29 cellular contexts compared by ENCODE assay signal in the genomic region with DNA sequence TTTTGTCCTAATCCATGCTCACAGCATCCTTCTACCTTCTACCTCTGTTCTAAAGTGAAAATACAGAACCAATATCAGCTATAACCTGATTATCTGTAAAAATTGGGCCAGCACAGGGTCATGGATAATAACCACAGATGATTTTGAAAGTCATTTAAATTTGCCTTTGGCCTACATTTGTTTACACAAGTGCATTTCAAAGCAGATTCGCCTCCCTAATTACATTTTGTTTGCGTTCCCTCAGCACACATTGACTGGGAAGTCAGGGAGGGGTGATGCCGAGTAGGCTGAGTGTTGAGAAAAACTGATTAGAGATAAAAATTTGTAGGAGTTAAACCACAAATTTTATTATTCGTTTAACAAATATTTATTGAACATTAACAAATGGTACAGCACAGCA. TPM values are rescaled to one million over a fixed set of nuclear protein-coding genes. Genes with fewer than 3 reads are reported as not detected.
A peak's percentile ranks its signal among the peaks of the same experiment; 100 is the strongest.
DNase-seq lines count a peak whose midpoint lies in the region; ATAC-seq, FAIRE-seq and TF ChIP-seq lines count a peak whose summit lies in the region.
"Had no signal": no experiment of that assay in that cellular context is flagged by ENCODE, and none has a peak within 500 bp of the region (broad histone marks: within the 10 kb centered on the region; RNA-seq: fewer than 3 reads in every experiment).

No MANE protein-coding gene starts in this region.

- peaks cover 15% of the 10 kb centered on the region for H3K4me1 ChIP-seq in HEK293 (ENCODE audit: control insufficient read depth, insufficient read depth, low read length)
- H3K4me1 ChIP-seq: BLaER1 had no signal

- no peak for TF ChIP-seq POLR2A in GM12892 (IDR thresholded peaks at IDR 0.05; ENCODE audit: low read depth, low read length)

- no peak overlapping the region for H3K4me3 ChIP-seq in HEK293 (ENCODE audit: low read depth, low read length)
- H3K4me3 ChIP-seq in brain microvascular endothelial cell (ENCODE audit: low read depth, low read length) = no peak overlapping the region
- H3K4me3 ChIP-seq: BLaER1, skin epidermis, thyroid gland had no signal

- CTCF ChIA-PET in HEK293 (lab: Yijun Ruan, JAX) = interaction anchor here (0.5 to 0.7 kb wide), 2 partner anchors 107 to 1195 kb away, joined by 3 read pairs; no protein-coding TSS in a partner anchor

- H3K27me3 ChIP-seq in brain microvascular endothelial cell (replicated peaks) = no peaks in the 10 kb centered on the region
- H3K27me3 ChIP-seq: BLaER1, thyroid gland had no signal

- H3K9me3 Mint-ChIP-seq in HFFc6 = no peaks in the 10 kb centered on the region
- H3K9me3 Mint-ChIP-seq: activated naive CD4-positive, alpha-beta T cell treated with anti-CD3 and anti-CD28 coated beads, Interleukin-2, amount 50 U/mL, for 24 hours had no signal

- peak; percentile 5 for DNase-seq in NCI-H1694 (lab: John Stamatoyannopoulos, UW)
- peak; percentile 87 for DNase-seq in NCI-H748 (lab: John Stamatoyannopoulos, UW; ENCODE audit: unreplicated experiment)
- no peak for DNase-seq in brain microvascular endothelial cell
- DNase-seq in GM12892 (ENCODE audit: insufficient read length) = no peak
- DNase-seq in HFFc6 = no peak
- DNase-seq: activated CD4-positive, CD25-positive, alpha-beta regulatory T cell treated with anti-CD3 and anti-CD28 coated beads, Interleukin-2, amount 50 U/mL, for 72 hours; aorta; central memory CD4-positive, alpha-beta T cell; erythroblast; GDM1; hypothalamus; islet precursor cell; NK-92 treated with Interleukin-12 subunit alpha and Interleukin-12 subunit beta, amount 100 ng/mL, for 24 hours; stimulated activated CD4-positive, alpha-beta T cell treated with anti-CD3 and anti-CD28 coated beads, Interleukin-2, amount 100 ng/mL, for 24 hours; stimulated activated naive CD4-positive, alpha-beta T cell; T-helper 9 cell; thyroid gland had no signal

- FAIRE-seq in GM12892 (lab: Jason Lieb, UNC) = no peak
- FAIRE-seq: frontal cortex, RCC 7860 had no signal

- TF ChIP-seq CTCF in 22Rv1 (IDR thresholded peaks at IDR 0.05) = no peak
- no peak for TF ChIP-seq CTCF in HEK293 (tag by site-specific recombination; IDR thresholded peaks at IDR 0.05)
- TF ChIP-seq CTCF in brain microvascular endothelial cell (IDR thresholded peaks at IDR 0.05; ENCODE audit: low read depth, low read length, missing control alignments) = no peak
- no peak for TF ChIP-seq CTCF in HFFc6 (IDR thresholded peaks at IDR 0.05)

- no peaks in the 10 kb centered on the region for H3K4me1 Mint-ChIP-seq in HFFc6 (ENCODE audit: low read depth)
- H3K4me1 Mint-ChIP-seq: activated naive CD4-positive, alpha-beta T cell treated with anti-CD3 and anti-CD28 coated beads, Interleukin-2, amount 50 U/mL, for 24 hours had no signal

- H3K27ac Mint-ChIP-seq in HFFc6 = no peak overlapping the region
- H3K27ac Mint-ChIP-seq: activated naive CD4-positive, alpha-beta T cell treated with anti-CD3 and anti-CD28 coated beads, Interleukin-2, amount 50 U/mL, for 24 hours had no signal

- in situ Hi-C loops in brain microvascular endothelial cell (cut with HindIII; ENCODE audit: low pct_ligation_motif_present, low sequenced_read_pairs) = no loop called here

- peak overlapping the region; percentile 3; the same call in 1 of the 2 replicates for H3K27ac ChIP-seq in 22Rv1
- H3K27ac ChIP-seq in HEK293 (ENCODE audit: extremely low read depth, low read depth, low read length) = no peak overlapping the region; the same call in 1 of the 2 replicates
- H3K27ac ChIP-seq in brain microvascular endothelial cell = no peak overlapping the region
- H3K27ac ChIP-seq: BLaER1, neutrophil, skin epidermis, thyroid gland had no signal

- POLR2A ChIA-PET in HEK293 (lab: Yijun Ruan, JAX) = no interaction called here

- peaks cover 15% of the 10 kb centered on the region for H3K27me3 Mint-ChIP-seq in HFFc6 (ENCODE audit: insufficient read depth)

- H3K9me3 ChIP-seq in HEK293 (ENCODE audit: control insufficient read depth, insufficient read depth, low read depth, low read length) = no peaks in the 10 kb centered on the region
- H3K9me3 ChIP-seq: BLaER1, neutrophil, thyroid gland had no signal

- H3K36me3 Mint-ChIP-seq in HFFc6 (ENCODE audit: low read depth) = no peaks in the 10 kb centered on the region
- H3K36me3 Mint-ChIP-seq: activated naive CD4-positive, alpha-beta T cell treated with anti-CD3 and anti-CD28 coated beads, Interleukin-2, amount 50 U/mL, for 24 hours had no signal

- no peak for ATAC-seq in GM18858 (IDR thresholded peaks at IDR 0.05; ENCODE audit: unreplicated experiment)

- H3K36me3 ChIP-seq in HEK293 (ENCODE audit: control insufficient read depth in 2 of 2, insufficient read depth in 1 of 2, low read length in 2 of 2) = no peaks in the 10 kb centered on the region
- no peaks in the 10 kb centered on the region for H3K36me3 ChIP-seq in brain microvascular endothelial cell (replicated peaks)
- H3K36me3 ChIP-seq: BLaER1, neutrophil, thyroid gland had no signal

- no peak overlapping the region for H3K4me3 Mint-ChIP-seq in HFFc6
- H3K4me3 Mint-ChIP-seq: activated naive CD4-positive, alpha-beta T cell treated with anti-CD3 and anti-CD28 coated beads, Interleukin-2, amount 50 U/mL, for 24 hours had no signal

TF ChIP-seq in HEK293, 187 proteins besides CTCF, POLR2A, EP300 and RAD21:
- no peak for TF ChIP-seq ZNF37A (tag by site-specific recombination; IDR thresholded peaks at IDR 0.05)
- no peak for TF ChIP-seq ZEB2 (tag by site-specific recombination; IDR thresholded peaks at IDR 0.05)
- no peak for TF ChIP-seq ZNF626 (tag by site-specific recombination; IDR thresholded peaks at IDR 0.05)
- TF ChIP-seq ZNF132 (tag by site-specific recombination; IDR thresholded peaks at IDR 0.05; ENCODE audit: borderline replicate concordance) = no peak
- TF ChIP-seq TCF7L2 (IDR thresholded peaks at IDR 0.05; ENCODE audit: borderline replicate concordance, low read depth, low read length) = 0 out of 2 replicates have a peak, but pooled peaks have one; percentile 49
- no peak for TF ChIP-seq ZNF561 (tag by site-specific recombination; IDR thresholded peaks at IDR 0.05; ENCODE audit: borderline replicate concordance)
- TF ChIP-seq, protein P1, sequence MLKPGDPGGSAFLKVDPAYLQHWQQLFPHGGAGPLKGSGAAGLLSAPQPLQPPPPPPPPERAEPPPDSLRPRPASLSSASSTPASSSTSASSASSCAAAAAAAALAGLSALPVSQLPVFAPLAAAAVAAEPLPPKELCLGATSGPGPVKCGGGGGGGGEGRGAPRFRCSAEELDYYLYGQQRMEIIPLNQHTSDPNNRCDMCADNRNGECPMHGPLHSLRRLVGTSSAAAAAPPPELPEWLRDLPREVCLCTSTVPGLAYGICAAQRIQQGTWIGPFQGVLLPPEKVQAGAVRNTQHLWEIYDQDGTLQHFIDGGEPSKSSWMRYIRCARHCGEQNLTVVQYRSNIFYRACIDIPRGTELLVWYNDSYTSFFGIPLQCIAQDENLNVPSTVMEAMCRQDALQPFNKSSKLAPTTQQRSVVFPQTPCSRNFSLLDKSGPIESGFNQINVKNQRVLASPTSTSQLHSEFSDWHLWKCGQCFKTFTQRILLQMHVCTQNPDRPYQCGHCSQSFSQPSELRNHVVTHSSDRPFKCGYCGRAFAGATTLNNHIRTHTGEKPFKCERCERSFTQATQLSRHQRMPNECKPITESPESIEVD (tag by site-specific recombination; IDR thresholded peaks at IDR 0.05) = 0 out of 2 replicates have a peak, but pooled peaks have one; percentile 43
- TF ChIP-seq ZNF394 (tag by site-specific recombination; IDR thresholded peaks at IDR 0.05; ENCODE audit: borderline replicate concordance) = no peak
- TF ChIP-seq ZNF692 (tag by site-specific recombination; IDR thresholded peaks at IDR 0.05) = no peak
- no peak for TF ChIP-seq ZBTB6 (tag by site-specific recombination; IDR thresholded peaks at IDR 0.05)

RNA-seq across cellular contexts. Expression of gene RGS8, which starts 19.2 kb away (rescaled TPM):
- polyA plus RNA-seq in GM12892 (2012; ENCODE audit: missing spikeins) = 0.08 TPM
- not detected for total RNA-seq in HFFc6 (2021; fragmentation: NEBNext Ultra II Directional; extraction: Animal tissue kit (Norgen Biotek cat#: 25700))
- total RNA-seq: A673, H4, lung microvascular endothelial cell had no signal
- polyA plus RNA-seq: aorta had no signal

Comparison
In these comparisons a context has a peak if more than half of its experiments do, and no peak if none do; other contexts are left out.
1. DNase-seq: peak in NCI-H1694 (single experiment) and NCI-H748 (single experiment); none in brain microvascular endothelial cell (single experiment), GM12892 (single experiment) and HFFc6 (single experiment).